In genomic region chr4:99117876-99118693, GRCh38 we compare ENCODE assay signal across 8 cellular contexts. TPM values are rescaled to one million over a fixed set of nuclear protein-coding genes. Genes with fewer than 3 reads are reported as not detected.
DNase-seq lines count a peak whose midpoint lies in the region; ATAC-seq and TF ChIP-seq lines count a peak whose summit lies in the region.

No MANE protein-coding gene starts in this region.

- TF ChIP-seq CTCF in GM20000 (IDR thresholded peaks at IDR 0.05; ENCODE audit: extremely low read depth, missing control alignments): no peak

- H3K27ac ChIP-seq in caudate nucleus (ENCODE audit: low read depth, low read length): no peak overlapping the region

- peak; percentile 29 for DNase-seq in ACHN
- DNase-seq in GM20000 (ENCODE audit: low spot score): peak; percentile 33
- DNase-seq in SK-MEL-5 (ENCODE audit: low read depth, low spot score): peak; percentile 28
- peak; percentile 12 for DNase-seq in glomerular visceral epithelial cell (ENCODE audit: extremely low spot score)
- DNase-seq in activated effector memory CD4-positive, alpha-beta T cell treated with anti-CD3 and anti-CD28 coated beads, Interleukin-2, amount 50 U/mL, for 16 hours: no peak
- DNase-seq in caudate nucleus (lab: John Stamatoyannopoulos, UW): no peak
- no peak for DNase-seq in SHP77 treated with DMSO at 0.1 percent for 48 hours (lab: John Stamatoyannopoulos, UW)

- in situ Hi-C loops in ACHN (cut with HindIII; ENCODE audit: low pct_ligation_motif_present, low pct_unique_long_range_greater_than_20kb, low sequenced_read_pairs): no loop called here
- in situ Hi-C loops in SK-MEL-5 (cut with HindIII; ENCODE audit: low pct_unique_long_range_greater_than_20kb, low sequenced_read_pairs): no loop called here

- no peak for ATAC-seq in GM19397 (IDR thresholded peaks at IDR 0.05; ENCODE audit: unreplicated experiment)

RNA-seq across cellular contexts. Expression of gene ADH4, which starts 26.0 kb away (rescaled TPM):
- total RNA-seq in SK-MEL-5 (2014; rRNA removed; shearing (Covaris generic)): not detected in 2 replicates
- not detected in 2 replicates for polyA plus RNA-seq in SK-MEL-5 (2015; cell fraction: cytosol; rRNA removed)
- polyA plus RNA-seq in SK-MEL-5 (2015; cell fraction: nucleus; rRNA removed): not detected in 2 replicates

RNA-seq across cellular contexts. Expression of gene ADH5, which starts 29.5 kb away (rescaled TPM):
- total RNA-seq in SK-MEL-5 (2014; rRNA removed; shearing (Covaris generic)): 117 and 136 TPM in 2 replicates
- 76.9 and 84.1 TPM in 2 replicates for polyA plus RNA-seq in SK-MEL-5 (2015; cell fraction: cytosol; rRNA removed)
- 44.7 and 61.1 TPM in 2 replicates for polyA plus RNA-seq in SK-MEL-5 (2015; cell fraction: nucleus; rRNA removed)

Comparison
In these comparisons a context has a peak if more than half of its experiments do, and no peak if none do; other contexts are left out.
1. DNase-seq: peak in ACHN (single experiment), GM20000 (single experiment), SK-MEL-5 (single experiment) and glomerular visceral epithelial cell (single experiment); none in activated effector memory CD4-positive, alpha-beta T cell treated with anti-CD3 and anti-CD28 coated beads, Interleukin-2, amount 50 U/mL, for 16 hours (single experiment), caudate nucleus (0 of 61) and SHP77 treated with DMSO at 0.1 percent for 48 hours (single experiment).